In genomic region chr9:19376931-19377330, GRCh38 we compare ENCODE assay signal across 8 cellular contexts. TPM values are rescaled to one million over a fixed set of nuclear protein-coding genes. Genes with fewer than 3 reads are reported as not detected.
DNase-seq lines count a peak whose midpoint lies in the region; ATAC-seq and TF ChIP-seq lines count a peak whose summit lies in the region.

No MANE protein-coding gene starts in this region.

- H3K79me2 ChIP-seq in HCT116 (ENCODE audit: insufficient read depth, low read length) = peaks cover 44% of the 10 kb centered on the region

- no peaks in the 10 kb centered on the region for H3K9me2 ChIP-seq in HCT116 (ENCODE audit: insufficient read depth)

- peak overlapping the region; percentile 51 for H3K4me3 ChIP-seq in CD4-positive, CD25-positive, alpha-beta regulatory T cell (ENCODE audit: low read depth, low read length)
- H3K4me3 ChIP-seq in HCT116 (replicated peaks in 1 of 2; ENCODE audit: low read depth in 1 of 2, low read length in 2 of 2) = no peak overlapping the region

- H3K9me3 Mint-ChIP-seq in CD4-positive, CD25-positive, alpha-beta regulatory T cell = no peaks in the 10 kb centered on the region
- H3K9me3 Mint-ChIP-seq in activated T-helper 2 cell treated with anti-CD3 and anti-CD28 coated beads, Interferon-gamma antibody, Interleukin-2, Interleukin-4, amounts not matched to agents 10 μg/mL and 5 μg/mL and 100 μg/mL, durations not matched to agents 14 hours and 24 hours and 36 hours = no peaks in the 10 kb centered on the region
- H3K9me3 Mint-ChIP-seq in mesothelial cell of epicardium = no peaks in the 10 kb centered on the region

- H3K27me3 Mint-ChIP-seq in CD4-positive, CD25-positive, alpha-beta regulatory T cell = peaks cover 4% of the 10 kb centered on the region
- no peaks in the 10 kb centered on the region for H3K27me3 Mint-ChIP-seq in activated T-helper 2 cell treated with anti-CD3 and anti-CD28 coated beads, Interferon-gamma antibody, Interleukin-2, Interleukin-4, amounts not matched to agents 10 μg/mL and 5 μg/mL and 100 μg/mL, durations not matched to agents 14 hours and 24 hours and 36 hours (ENCODE audit: low read depth)
- no peaks in the 10 kb centered on the region for H3K27me3 Mint-ChIP-seq in mesothelial cell of epicardium (ENCODE audit: low read depth)

- TF ChIP-seq CTCF in HCT116 (IDR thresholded peaks at IDR 0.05 in 2 of 3, conservative IDR thresholded peaks at IDR 0.05 in 1 of 3; ENCODE audit: borderline replicate concordance in 1 of 3, insufficient read depth in 1 of 3, low read depth in 2 of 3, low read length in 2 of 3) = no peak
- no peak for TF ChIP-seq CTCF in mesothelial cell of epicardium (IDR thresholded peaks at IDR 0.05; ENCODE audit: unreplicated experiment)

- POLR2A ChIA-PET in HCT116 (lab: Charles Lee) = no interaction called here

- H2AFZ ChIP-seq in HCT116 (ENCODE audit: low read depth, low read length, poor library complexity, severe bottlenecking) = no peak overlapping the region

- peaks cover 21% of the 10 kb centered on the region for H3K4me1 ChIP-seq in CD4-positive, CD25-positive, alpha-beta regulatory T cell (ENCODE audit: control insufficient read depth, insufficient read depth, low read length, poor library complexity, severe bottlenecking)
- peaks cover 9 to 18% of the 10 kb centered on the region in 2 experiments for H3K4me1 ChIP-seq in HCT116 (ENCODE audit: control insufficient read depth in 1 of 2, insufficient read depth in 2 of 2, low read length in 2 of 2)

- H3K9ac ChIP-seq in HCT116 (ENCODE audit: low read length) = no peak overlapping the region

- DNase-seq in CD4-positive, CD25-positive, alpha-beta regulatory T cell = no peak
- DNase-seq in HCT116 (ENCODE audit: low read depth, low spot score) = no peak
- no peak for DNase-seq in activated T-helper 2 cell treated with anti-CD3 and anti-CD28 coated beads, Interferon-gamma antibody, Interleukin-2, Interleukin-4, amounts not matched to agents 10 μg/mL and 5 μg/mL and 100 μg/mL, durations not matched to agents 14 hours and 24 hours and 36 hours (ENCODE audit: low spot score)
- DNase-seq in mesothelial cell of epicardium (ENCODE audit: low spot score in 2 of 2, unreplicated experiment in 2 of 2) = no peak
- no peak for DNase-seq in substantia nigra (lab: John Stamatoyannopoulos, UW)
- no peak for DNase-seq in left ventricle myocardium superior
- DNase-seq in NCI-H510A treated with DMSO at 0.1 percent for 48 hours (lab: John Stamatoyannopoulos, UW) = no peak
- no peak for DNase-seq in NCI-H1930 (lab: John Stamatoyannopoulos, UW)

- TF ChIP-seq RAD21 in HCT116 (IDR thresholded peaks at IDR 0.05; ENCODE audit: low read depth) = no peak

- no TSS peak for BruUV-seq in HCT116 (replicated peaks; lab: Mats Ljungman, UMichigan)

- peaks cover 49% of the 10 kb centered on the region for H3K36me3 Mint-ChIP-seq in CD4-positive, CD25-positive, alpha-beta regulatory T cell
- H3K36me3 Mint-ChIP-seq in activated T-helper 2 cell treated with anti-CD3 and anti-CD28 coated beads, Interferon-gamma antibody, Interleukin-2, Interleukin-4, amounts not matched to agents 10 μg/mL and 5 μg/mL and 100 μg/mL, durations not matched to agents 14 hours and 24 hours and 36 hours (ENCODE audit: low read depth) = peaks cover 84% of the 10 kb centered on the region
- peaks cover 47% of the 10 kb centered on the region for H3K36me3 Mint-ChIP-seq in mesothelial cell of epicardium

- no peaks in the 10 kb centered on the region for H3K27me3 ChIP-seq in CD4-positive, CD25-positive, alpha-beta regulatory T cell (ENCODE audit: control insufficient read depth, insufficient read depth, low read length)
- H3K27me3 ChIP-seq in HCT116 (ENCODE audit: insufficient read depth, low read length) = no peaks in the 10 kb centered on the region

- peaks cover 57% of the 10 kb centered on the region for H3K36me3 ChIP-seq in CD4-positive, CD25-positive, alpha-beta regulatory T cell (ENCODE audit: control insufficient read depth, insufficient read depth, low read length)
- peaks cover 48 to 58% of the 10 kb centered on the region in 2 experiments for H3K36me3 ChIP-seq in HCT116 (ENCODE audit: control insufficient read depth in 1 of 2, insufficient read depth in 2 of 2, low read length in 2 of 2)

- no peaks in the 10 kb centered on the region for H3K9me3 ChIP-seq in CD4-positive, CD25-positive, alpha-beta regulatory T cell (ENCODE audit: control insufficient read depth in 2 of 2, low read length in 2 of 2)
- no peaks in the 10 kb centered on the region for H3K9me3 ChIP-seq in HCT116 (ENCODE audit: control insufficient read depth in 1 of 2, insufficient read depth in 1 of 2, low read depth in 1 of 2, low read length in 2 of 2)

- H3K27ac ChIP-seq in CD4-positive, CD25-positive, alpha-beta regulatory T cell (ENCODE audit: insufficient read depth, low read length, poor library complexity, severe bottlenecking) = no peak overlapping the region
- H3K27ac ChIP-seq in HCT116 (ENCODE audit: low read depth, low read length) (peak overlapping the region; percentile 11; the same call in 1 of the 2 replicates), substantia nigra (ENCODE audit: low read depth, low read length, poor library complexity, severe bottlenecking) (no peak overlapping the region)

- H3K4me3 Mint-ChIP-seq in CD4-positive, CD25-positive, alpha-beta regulatory T cell = peak overlapping the region; percentile 39 to 95 (median 70)
- H3K4me3 Mint-ChIP-seq in activated T-helper 2 cell treated with anti-CD3 and anti-CD28 coated beads, Interferon-gamma antibody, Interleukin-2, Interleukin-4, amounts not matched to agents 10 μg/mL and 5 μg/mL and 100 μg/mL, durations not matched to agents 14 hours and 24 hours and 36 hours (ENCODE audit: low read depth) = peak overlapping the region; percentile 96
- H3K4me3 Mint-ChIP-seq in mesothelial cell of epicardium = peak overlapping the region; percentile 24

- peak overlapping the region in 1 of 3 donors; percentile 21 for H3K27ac Mint-ChIP-seq in CD4-positive, CD25-positive, alpha-beta regulatory T cell
- H3K27ac Mint-ChIP-seq in activated T-helper 2 cell treated with anti-CD3 and anti-CD28 coated beads, Interferon-gamma antibody, Interleukin-2, Interleukin-4, amounts not matched to agents 10 μg/mL and 5 μg/mL and 100 μg/mL, durations not matched to agents 14 hours and 24 hours and 36 hours = peak overlapping the region; percentile 8
- H3K27ac Mint-ChIP-seq in mesothelial cell of epicardium = peak overlapping the region; percentile 40

- CTCF ChIA-PET in HCT116 (lab: Charles Lee) = interaction anchor here (0.6 kb wide), 1 partner anchor 140 kb away, joined by 3 read pairs; no protein-coding TSS in a partner anchor

- ATAC-seq in CD4-positive, CD25-positive, alpha-beta regulatory T cell (ENCODE audit: low read depth in 2 of 2) = no peak
- ATAC-seq in HCT116 = no peak
- ATAC-seq in left ventricle myocardium superior = no peak

- no peak overlapping the region for H3K4me2 ChIP-seq in HCT116 (ENCODE audit: low read length)

- peaks cover 24% of the 10 kb centered on the region for H4K20me1 ChIP-seq in HCT116 (ENCODE audit: insufficient read depth)

- no peak for TF ChIP-seq POLR2A in HCT116 (IDR thresholded peaks at IDR 0.05; ENCODE audit: borderline replicate concordance, extremely low read depth, insufficient read depth, insufficient read length)

- H3K4me1 Mint-ChIP-seq in CD4-positive, CD25-positive, alpha-beta regulatory T cell = peaks cover 33 to 50% (median 39%) of the 10 kb centered on the region in 4 donors
- H3K4me1 Mint-ChIP-seq in activated T-helper 2 cell treated with anti-CD3 and anti-CD28 coated beads, Interferon-gamma antibody, Interleukin-2, Interleukin-4, amounts not matched to agents 10 μg/mL and 5 μg/mL and 100 μg/mL, durations not matched to agents 14 hours and 24 hours and 36 hours (ENCODE audit: low read depth) = peaks cover 45% of the 10 kb centered on the region
- peaks cover 34% of the 10 kb centered on the region for H3K4me1 Mint-ChIP-seq in mesothelial cell of epicardium

- RAD21 ChIA-PET in HCT116 (lab: Charles Lee; ENCODE audit: low non-redundant PET in 1 of 2, low total read pairs in 2 of 2, uncharacterized antibody in 2 of 2, unreplicated experiment in 2 of 2) = no interaction called here

- intact Hi-C loops in HCT116 (cut with micrococcal nuclease) = no loop called here
- intact Hi-C loops in activated T-helper 2 cell treated with anti-CD3 and anti-CD28 coated beads, Interferon-gamma antibody, Interleukin-2, Interleukin-4, amounts not matched to agents 10 μg/mL and 5 μg/mL and 100 μg/mL, durations not matched to agents 14 hours and 24 hours and 36 hours (cut with micrococcal nuclease) = no loop called here
- intact Hi-C loops in left ventricle myocardium superior (cut with micrococcal nuclease) = no loop called here

TF ChIP-seq in HCT116, 20 proteins besides CTCF, POLR2A, EP300 and RAD21:
- TF ChIP-seq POLR2AphosphoS5 (IDR thresholded peaks at IDR 0.05; ENCODE audit: low read depth, low read length) (0 out of 2 replicates have a peak, but pooled peaks have one; percentile 13), EZH2 (IDR thresholded peaks at IDR 0.05) (no peak)
TF ChIP-seq in HCT116: peak in this region for 1.

RNA-seq across cellular contexts. Expression of gene RPS6, which starts 3.1 kb away (rescaled TPM):
- total RNA-seq in CD4-positive, CD25-positive, alpha-beta regulatory T cell = 2,252 TPM
- 1,000 to 10,000 TPM; 2,052 to 3,616 (median 2,846) TPM for polyA plus RNA-seq in CD4-positive, CD25-positive, alpha-beta regulatory T cell
- total RNA-seq in HCT116 (2021; ENCODE audit: unreplicated experiment) (2,712 TPM), mesothelial cell of epicardium (1,991 to 2,076 TPM (median 2,048 TPM) in 3 replicates), left ventricle myocardium superior (884 TPM)
- polyA plus RNA-seq in HCT116 (2012) = 2,611 and 2,853 TPM in 2 replicates
- total RNA-seq in activated T-helper 2 cell treated with anti-CD3 and anti-CD28 coated beads, Interferon-gamma antibody, Interleukin-2, Interleukin-4, amounts not matched to agents 10 μg/mL and 5 μg/mL and 100 μg/mL, durations not matched to agents 14 hours and 24 hours and 36 hours = 2,288 and 2,340 TPM in 2 replicates

RNA-seq across cellular contexts. Expression of gene ACER2, which starts 31.9 kb away (rescaled TPM):
- total RNA-seq in CD4-positive, CD25-positive, alpha-beta regulatory T cell = 2.9 TPM
- 1 to 10 TPM in 1 of 4 donors, under 1 TPM in 3; 0.21 to 1.2 (median 0.80) TPM for polyA plus RNA-seq in CD4-positive, CD25-positive, alpha-beta regulatory T cell
- total RNA-seq in HCT116 (2021; ENCODE audit: unreplicated experiment) = 4.3 TPM
- 1.2 and 1.4 TPM in 2 replicates for polyA plus RNA-seq in HCT116 (2012)
- 1.0 and 1.3 TPM in 2 replicates for total RNA-seq in activated T-helper 2 cell treated with anti-CD3 and anti-CD28 coated beads, Interferon-gamma antibody, Interleukin-2, Interleukin-4, amounts not matched to agents 10 μg/mL and 5 μg/mL and 100 μg/mL, durations not matched to agents 14 hours and 24 hours and 36 hours
- 2.9 to 3.1 TPM (median 3.1 TPM) in 3 replicates for total RNA-seq in mesothelial cell of epicardium
- total RNA-seq in left ventricle myocardium superior = 3.4 TPM

Comparison
In these comparisons a context has a peak if more than half of its experiments do, and no peak if none do; other contexts are left out.
1. H3K4me3 Mint-ChIP-seq: peak in every context shown above with its lines; median percentile 96 in activated T-helper 2 cell treated with anti-CD3 and anti-CD28 coated beads, Interferon-gamma antibody, Interleukin-2, Interleukin-4, amounts not matched to agents 10 μg/mL and 5 μg/mL and 100 μg/mL, durations not matched to agents 14 hours and 24 hours and 36 hours; 70 in CD4-positive, CD25-positive, alpha-beta regulatory T cell; 24 in mesothelial cell of epicardium.